In the genomic region with DNA sequence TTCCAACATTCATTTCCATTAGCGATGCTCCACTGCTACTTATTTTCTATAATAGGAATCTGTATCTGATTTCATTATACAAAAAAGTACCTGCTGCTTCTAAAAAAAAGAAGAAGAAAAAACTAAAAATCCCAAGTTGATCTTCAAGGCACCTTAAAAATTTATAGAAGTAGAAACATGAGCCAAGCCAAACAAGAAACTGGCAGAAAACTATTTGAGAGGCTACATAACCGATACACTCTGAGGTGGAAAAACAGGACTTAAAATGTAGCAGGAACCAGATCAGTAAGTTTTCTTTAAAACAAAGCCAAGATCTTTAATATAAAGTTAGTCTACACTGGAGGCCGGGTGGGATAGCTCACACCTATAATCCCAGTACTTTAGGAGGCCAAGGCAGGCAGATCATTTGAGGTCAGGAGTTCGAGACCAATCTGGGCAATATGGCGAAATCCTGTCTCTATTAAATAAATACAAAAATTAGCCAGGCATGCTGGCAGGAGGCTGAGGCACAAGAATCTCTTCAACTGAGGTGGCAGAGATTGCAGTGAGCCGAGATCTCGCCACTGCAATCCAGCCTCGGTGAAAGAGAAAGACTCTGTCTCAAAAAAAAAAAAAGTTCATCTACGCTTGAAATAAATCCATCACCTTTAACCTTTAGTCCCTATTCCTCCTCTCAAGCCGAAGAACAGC, we compare ENCODE assay signal across 14 cellular contexts.
DNase-seq lines count a peak whose midpoint lies in the region; ATAC-seq and TF ChIP-seq lines count a peak whose summit lies in the region.
"Had no signal": no experiment of that assay in that cellular context is flagged by ENCODE, and none has a peak within 500 bp of the region (broad histone marks: within the 10 kb centered on the region; RNA-seq: fewer than 3 reads in every experiment).

No MANE protein-coding gene starts in this region.

- WGBS in right cardiac atrium = 72% methylated on average over 10 of the region's 10 CpGs
- 54% methylated on average over 10 of the region's 10 CpGs for WGBS in esophagus muscularis mucosa

- H3K36me3 ChIP-seq in left ventricle myocardium inferior (peaks cover 58% of the 10 kb centered on the region), esophagus muscularis mucosa (peaks cover 22 to 66% (median 53%) of the 10 kb centered on the region in 4 donors), neural progenitor cell (peaks cover 17% of the 10 kb centered on the region), uterus (no peaks in the 10 kb centered on the region)

- peak overlapping the region; percentile 0 for H3K27ac ChIP-seq in left ventricle myocardium inferior (replicated peaks)
- H3K27ac ChIP-seq in right cardiac atrium (ENCODE audit: low read length) = no peak overlapping the region
- H3K27ac ChIP-seq in esophagus muscularis mucosa (replicated peaks in 1 of 4) = peak overlapping the region; percentile 44 to 71 (median 52)
- H3K27ac ChIP-seq in neural progenitor cell = peak overlapping the region; percentile 18
- peak overlapping the region; percentile 57 to 64 for H3K27ac ChIP-seq in uterus
- H3K27ac ChIP-seq: foreskin keratinocyte, parathyroid adenoma had no signal

- H3K79me2 ChIP-seq in neural progenitor cell (ENCODE audit: low read depth) = peaks cover 8% of the 10 kb centered on the region

- H2AFZ ChIP-seq in neural progenitor cell (replicated peaks) = no peak overlapping the region
- H2AFZ ChIP-seq: parathyroid adenoma had no signal

- H3F3A ChIP-seq in neural progenitor cell (ENCODE audit: low read depth) = peaks cover 13% of the 10 kb centered on the region

- H3K27me3 Mint-ChIP-seq in neural progenitor cell (ENCODE audit: insufficient read depth, low read depth) = no peaks in the 10 kb centered on the region
- H3K27me3 Mint-ChIP-seq: activated B cell treated with CpG ODN at 0.5 μM for 24 hours had no signal

- H3K4me3 Mint-ChIP-seq in neural progenitor cell = no peak overlapping the region
- H3K4me3 Mint-ChIP-seq: activated B cell treated with CpG ODN at 0.5 μM for 24 hours had no signal

- peaks cover 22% of the 10 kb centered on the region for H3K4me1 Mint-ChIP-seq in neural progenitor cell

- no peaks in the 10 kb centered on the region for H3K9me3 Mint-ChIP-seq in neural progenitor cell
- H3K9me3 Mint-ChIP-seq: activated B cell treated with CpG ODN at 0.5 μM for 24 hours had no signal

- H3K4me1 ChIP-seq in left ventricle myocardium inferior = peaks cover 9% of the 10 kb centered on the region
- no peaks in the 10 kb centered on the region for H3K4me1 ChIP-seq in right cardiac atrium (ENCODE audit: control insufficient read depth, insufficient read depth, low read length)
- H3K4me1 ChIP-seq in esophagus muscularis mucosa = peaks cover 12 to 29% (median 25%) of the 10 kb centered on the region in 4 donors
- peaks cover 10% of the 10 kb centered on the region for H3K4me1 ChIP-seq in neural progenitor cell
- peaks cover 0 to 13% of the 10 kb centered on the region in 2 donors for H3K4me1 ChIP-seq in uterus
- H3K4me1 ChIP-seq: foreskin keratinocyte, parathyroid adenoma had no signal

- no peak for TF ChIP-seq POLR2A in esophagus muscularis mucosa (IDR thresholded peaks at IDR 0.05; ENCODE audit: low read depth)
- TF ChIP-seq POLR2A in uterus (IDR thresholded peaks at IDR 0.05) = no peak

- no peak overlapping the region for H3K4me3 ChIP-seq in left ventricle myocardium inferior
- H3K4me3 ChIP-seq in right cardiac atrium (ENCODE audit: low read length) = no peak overlapping the region
- no peak overlapping the region for H3K4me3 ChIP-seq in esophagus muscularis mucosa
- H3K4me3 ChIP-seq in neural progenitor cell = no peak overlapping the region
- H3K4me3 ChIP-seq in uterus = no peak overlapping the region

- ATAC-seq in right cardiac atrium = no peak

- H3K27ac Mint-ChIP-seq in neural progenitor cell = no peak overlapping the region

- TF ChIP-seq CTCF in left ventricle myocardium inferior (IDR thresholded peaks at IDR 0.05; ENCODE audit: borderline replicate concordance) = no peak
- TF ChIP-seq CTCF in esophagus muscularis mucosa (IDR thresholded peaks at IDR 0.05) = no peak
- no peak for TF ChIP-seq CTCF in neural progenitor cell (IDR thresholded peaks at IDR 0.05)
- no peak for TF ChIP-seq CTCF in uterus (IDR thresholded peaks at IDR 0.05)

- intact Hi-C loops in left ventricle myocardium inferior (cut with micrococcal nuclease) = loop anchor here (10.0 kb wide), 1 partner anchor 706 kb away; no protein-coding TSS in a partner anchor
- intact Hi-C loops in right cardiac atrium (cut with DNase I) = loop anchor here (10.0 kb wide), 3 partner anchors 606 to 716 kb away; no protein-coding TSS in a partner anchor
- intact Hi-C loops in esophagus muscularis mucosa (cut with DNase I) = loop anchor here (5.0 kb wide), 2 partner anchors 273 to 603 kb away; no protein-coding TSS in a partner anchor
- intact Hi-C loops in uterus (cut with DNase I; ENCODE audit: low total_unique reads) = no loop called here

- no peak overlapping the region for H3K9ac ChIP-seq in neural progenitor cell
- H3K9ac ChIP-seq: parathyroid adenoma had no signal

- H3K36me3 Mint-ChIP-seq in neural progenitor cell = peaks cover 12% of the 10 kb centered on the region

- TF ChIP-seq EP300 in esophagus muscularis mucosa (IDR thresholded peaks at IDR 0.05) = no peak

- no peak overlapping the region for H3K4me2 ChIP-seq in neural progenitor cell

- H3K9me3 ChIP-seq in left ventricle myocardium inferior (replicated peaks) = no peaks in the 10 kb centered on the region
- H3K9me3 ChIP-seq in right cardiac atrium (ENCODE audit: control insufficient read depth, low read length) = no peaks in the 10 kb centered on the region
- no peaks in the 10 kb centered on the region for H3K9me3 ChIP-seq in esophagus muscularis mucosa
- no peaks in the 10 kb centered on the region for H3K9me3 ChIP-seq in neural progenitor cell (ENCODE audit: low read depth)
- H3K9me3 ChIP-seq in uterus = no peaks in the 10 kb centered on the region

- H3K27me3 ChIP-seq in left ventricle myocardium inferior (ENCODE audit: low read depth) (no peaks in the 10 kb centered on the region), right cardiac atrium (ENCODE audit: control insufficient read depth, insufficient read depth) (no peaks in the 10 kb centered on the region), esophagus muscularis mucosa (no peaks in the 10 kb centered on the region), neural progenitor cell (no peaks in the 10 kb centered on the region), uterus (no peaks in the 10 kb centered on the region)
- H3K27me3 ChIP-seq: foreskin keratinocyte had no signal

- no peak for DNase-seq in left ventricle myocardium inferior
- DNase-seq in right cardiac atrium = no peak
- no peak for DNase-seq in esophagus muscularis mucosa (ENCODE audit: extremely low spot score)
- DNase-seq in neural progenitor cell (ENCODE audit: low spot score) = no peak
- no peak for DNase-seq in uterus
- no peak for DNase-seq in NCI-H1436 treated with DMSO at 0.1 percent for 48 hours (lab: John Stamatoyannopoulos, UW)
- no peak for DNase-seq in AG20443 (ENCODE audit: low spot score)
- no peak for DNase-seq in SIG-M5 treated with dmso at 0.1 percent for 504 hours (lab: John Stamatoyannopoulos, UW; ENCODE audit: unreplicated experiment)
- DNase-seq: activated B cell treated with CpG ODN at 0.5 μM for 24 hours; activated CD8-positive, alpha-beta memory T cell treated with anti-CD3 and anti-CD28 coated beads, Interleukin-2, amount 50 U/mL, for 4 hours; activated naive CD4-positive, alpha-beta T cell treated with Interleukin-2 at 50 U/mL for 16 hours; effector CD8-positive, alpha-beta T cell had no signal

- no peaks in the 10 kb centered on the region for H4K20me1 ChIP-seq in neural progenitor cell (ENCODE audit: low read depth)
